Comparison of ENCODE assay signal across 17 cellular contexts in genomic region chr16:23131436-23131835, GRCh38. TPM values are rescaled to one million over a fixed set of nuclear protein-coding genes. Genes with fewer than 3 reads are reported as not detected.
DNase-seq lines count a peak whose midpoint lies in the region; ATAC-seq, FAIRE-seq and TF ChIP-seq lines count a peak whose summit lies in the region.
"Had no signal": no experiment of that assay in that cellular context is flagged by ENCODE, and none has a peak within 500 bp of the region (broad histone marks: within the 10 kb centered on the region; RNA-seq: fewer than 3 reads in every experiment).

No MANE protein-coding gene starts in this region.

- no peaks in the 10 kb centered on the region for H3K9me2 ChIP-seq in OCI-LY7 (ENCODE audit: insufficient read depth, low read length)
- no peaks in the 10 kb centered on the region for H3K9me2 ChIP-seq in GM23338 (ENCODE audit: insufficient read depth)

- H3K4me3 Mint-ChIP-seq in GM23338: no peak overlapping the region
- H3K4me3 Mint-ChIP-seq: neural progenitor cell, type B pancreatic cell had no signal

- H3K4me2 ChIP-seq in OCI-LY7 (ENCODE audit: low read length) (0 out of 2 replicates have a peak overlapping the region, but pooled peaks have one; percentile 13), GM23338 (no peak overlapping the region)
- H3K4me2 ChIP-seq: neural progenitor cell had no signal

- DNase-seq in DMS53 (lab: John Stamatoyannopoulos, UW) (peak; percentile 45), OCI-LY7 (ENCODE audit: low spot score) (no peak), left lung (no peak), D721Med (ENCODE audit: insufficient read length, low spot score) (no peak), NCI-H446 treated with DMSO at 0.1 percent for 48 hours (lab: John Stamatoyannopoulos, UW) (no peak), GM23338 (ENCODE audit: low spot score) (no peak)
- DNase-seq: activated effector memory CD4-positive, alpha-beta T cell treated with Interleukin-2 at 50 U/mL for 16 hours; effector memory CD4-positive, alpha-beta T cell; left colon had no signal

- H3K4me1 ChIP-seq in OCI-LY7 (ENCODE audit: insufficient read depth, low read length, poor library complexity, severe bottlenecking) (peaks cover 20% of the 10 kb centered on the region), left lung (peaks cover 6 to 9% of the 10 kb centered on the region in 2 donors), skeletal muscle tissue (ENCODE audit: control insufficient read depth in 3 of 3, insufficient read depth in 3 of 3, low read length in 3 of 3) (peaks cover 15 to 27% (median 21%) of the 10 kb centered on the region in 3 donors), GM23338 (ENCODE audit: insufficient read depth) (peaks cover 17% of the 10 kb centered on the region)

- no peak overlapping the region for H3K9ac ChIP-seq in skeletal muscle tissue (ENCODE audit: low read depth in 1 of 3, low read length in 3 of 3)
- H3K9ac ChIP-seq: neural progenitor cell had no signal

- POLR2A ChIA-PET in OCI-LY7 (lab: Charles Lee): interaction anchor here (1.3 kb wide), 1 partner anchor 17 kb away, joined by 3 read pairs; no protein-coding TSS in a partner anchor

- H3K27me3 ChIP-seq in left lung (no peaks in the 10 kb centered on the region), skeletal muscle tissue (ENCODE audit: control insufficient read depth in 3 of 3, insufficient read depth in 3 of 3, low read length in 3 of 3) (no peaks in the 10 kb centered on the region), GM23338 (ENCODE audit: insufficient read depth) (no peaks in the 10 kb centered on the region)
- H3K27me3 ChIP-seq: neural progenitor cell had no signal

- no TSS peak for BruUV-seq in OCI-LY7 (replicated peaks; lab: Mats Ljungman, UMichigan)

- H3K36me3 Mint-ChIP-seq in GM23338 (ENCODE audit: low read depth): peaks cover 5% of the 10 kb centered on the region; the same call in 2 of the 3 replicates
- H3K36me3 Mint-ChIP-seq: type B pancreatic cell had no signal

- peaks cover 5% of the 10 kb centered on the region; the same call in 1 of the 3 replicates for H3K9me3 Mint-ChIP-seq in GM23338
- H3K9me3 Mint-ChIP-seq: type B pancreatic cell had no signal

- H3K79me2 ChIP-seq in OCI-LY7 (ENCODE audit: insufficient read depth, low read depth, low read length) (peaks cover 52% of the 10 kb centered on the region), GM23338 (replicated peaks; ENCODE audit: insufficient read depth) (peaks cover 99% of the 10 kb centered on the region)

- H4K20me1 ChIP-seq in OCI-LY7 (ENCODE audit: insufficient read depth, low read length) (peaks cover 14% of the 10 kb centered on the region), GM23338 (replicated peaks; ENCODE audit: insufficient read depth) (peaks cover 13% of the 10 kb centered on the region)

- H3K27ac ChIP-seq in OCI-LY7 (ENCODE audit: low read depth, low read length, poor library complexity, severe bottlenecking) (no peak overlapping the region), left lung (peak overlapping the region; percentile 35 to 73), skeletal muscle tissue (ENCODE audit: low read depth, low read length) (peak overlapping the region; percentile 57), GM23338 (ENCODE audit: low read depth) (no peak overlapping the region; the same call in 1 of the 2 replicates)
- H3K27ac ChIP-seq: neural progenitor cell had no signal

- TF ChIP-seq CTCF in OCI-LY7 (conservative IDR thresholded peaks at IDR 0.05; ENCODE audit: low read length): no peak
- no peak for TF ChIP-seq CTCF in left lung (IDR thresholded peaks at IDR 0.05)
- no peak for TF ChIP-seq CTCF in D721Med (IDR thresholded peaks at IDR 0.05; ENCODE audit: insufficient read depth, missing control alignments)
- TF ChIP-seq CTCF in GM23338 (conservative IDR thresholded peaks at IDR 0.05; ENCODE audit: low read depth in 2 of 2): no peak

- no peaks in the 10 kb centered on the region for H3F3A ChIP-seq in GM23338 (replicated peaks; ENCODE audit: low read depth)

- ATAC-seq in left lung (no peak), HG03196 (IDR thresholded peaks at IDR 0.05; ENCODE audit: unreplicated experiment) (no peak), GM23338 (no peak)
- ATAC-seq: GM12878, left colon, SK-N-SH treated with all-trans-retinoic acid at 6 μM for 48 hours had no signal

- peaks cover 30% of the 10 kb centered on the region; the same call in 2 of the 3 replicates for H3K4me1 Mint-ChIP-seq in GM23338

- FAIRE-seq in D721Med (lab: Jason Lieb, UNC): no peak
- FAIRE-seq: GM12878 had no signal

- no peak overlapping the region for H3K4me3 ChIP-seq in OCI-LY7 (ENCODE audit: low read depth, low read length, poor library complexity, severe bottlenecking)
- H3K4me3 ChIP-seq in left lung: no peak overlapping the region
- peak overlapping the region in 1 of 3 donors; percentile 28 for H3K4me3 ChIP-seq in skeletal muscle tissue (ENCODE audit: low read length in 3 of 3)
- no peak overlapping the region for H3K4me3 ChIP-seq in GM23338
- H3K4me3 ChIP-seq: GM12878, neural progenitor cell had no signal

- H2AFZ ChIP-seq in OCI-LY7 (ENCODE audit: low read length) (no peak overlapping the region), GM23338 (no peak overlapping the region)
- H2AFZ ChIP-seq: neural progenitor cell had no signal

- intact Hi-C loops in OCI-LY7 (cut with micrococcal nuclease; ENCODE audit: unreplicated experiment): no loop called here
- intact Hi-C loops in left lung (cut with DNase I): no loop called here

- H3K36me3 ChIP-seq in OCI-LY7 (ENCODE audit: insufficient read depth, low read length) (no peaks in the 10 kb centered on the region), left lung (no peaks in the 10 kb centered on the region), skeletal muscle tissue (ENCODE audit: control insufficient read depth in 3 of 3, insufficient read depth in 3 of 3, low read length in 3 of 3) (no peaks in the 10 kb centered on the region), GM23338 (ENCODE audit: insufficient read depth) (no peaks in the 10 kb centered on the region)
- H3K36me3 ChIP-seq: neural progenitor cell had no signal

- peaks cover 6% of the 10 kb centered on the region for H3K27me3 Mint-ChIP-seq in GM23338 (ENCODE audit: insufficient read depth, low read depth, poor library complexity)
- H3K27me3 Mint-ChIP-seq: type B pancreatic cell had no signal

- no peak overlapping the region for H3K27ac Mint-ChIP-seq in GM23338
- H3K27ac Mint-ChIP-seq: neural progenitor cell, type B pancreatic cell had no signal

- CTCF ChIA-PET in OCI-LY7 (lab: Charles Lee; ENCODE audit: unreplicated experiment): no interaction called here

- peaks cover 13% of the 10 kb centered on the region; the same call in 1 of the 2 replicates for H3K9me3 ChIP-seq in OCI-LY7 (ENCODE audit: low read length)
- peaks cover 0 to 4% of the 10 kb centered on the region in 2 donors for H3K9me3 ChIP-seq in left lung
- no peaks in the 10 kb centered on the region for H3K9me3 ChIP-seq in skeletal muscle tissue (ENCODE audit: control insufficient read depth in 3 of 3, low read length in 3 of 3)

TF ChIP-seq in GM23338, 12 proteins besides CTCF, POLR2A, EP300 and RAD21 (continues in another document):
- TF ChIP-seq NANOG (IDR thresholded peaks at IDR 0.05; ENCODE audit: borderline replicate concordance) (no peak), EZH2phosphoT487 (IDR thresholded peaks at IDR 0.05; ENCODE audit: unreplicated experiment) (no peak), CREB1 (CRISPR knock-in tag; IDR thresholded peaks at IDR 0.05; ENCODE audit: low read depth) (no peak), ZNF331 (CRISPR knock-in tag; IDR thresholded peaks at IDR 0.05; ENCODE audit: low read depth) (no peak), REST (IDR thresholded peaks at IDR 0.05; ENCODE audit: unreplicated experiment) (no peak), POLR2AphosphoS5 (IDR thresholded peaks at IDR 0.05; ENCODE audit: low read depth) (no peak)

RNA-seq across cellular contexts. Expression of gene USP31, which starts 17.8 kb away (rescaled TPM):
- 6.8 and 9.0 TPM in 2 replicates for total RNA-seq in OCI-LY7 (2014; rRNA removed; shearing (Covaris generic))
- total RNA-seq in OCI-LY7 (2022) (12.2 and 12.9 TPM in 2 replicates), left lung (10 to 100 TPM; 10.9 to 17.7 TPM), skeletal muscle tissue (8.9 TPM)
- total RNA-seq in GM23338 (2014; rRNA removed; shearing (Covaris generic)): 15.5 and 17.9 TPM in 2 replicates
- polyA plus RNA-seq in GM23338 (2016; fragmentation: Nextera tagmentation; extraction: Ambion mirVana): 4.2 and 4.3 TPM in 2 replicates

RNA-seq across cellular contexts. Expression of gene SCNN1G, which starts 51.1 kb away (rescaled TPM):
- not detected in 2 replicates for total RNA-seq in OCI-LY7 (2014; rRNA removed; shearing (Covaris generic))
- total RNA-seq in OCI-LY7 (2022) (not detected in 2 replicates), left lung (1 to 10 TPM; 5.4 to 7.8 TPM), skeletal muscle tissue (not detected)
- 1.1 and 1.2 TPM in 2 replicates for total RNA-seq in GM23338 (2014; rRNA removed; shearing (Covaris generic))
- polyA plus RNA-seq in GM23338 (2016; fragmentation: Nextera tagmentation; extraction: Ambion mirVana): 0.97 and 1.1 TPM in 2 replicates
- total RNA-seq: HT1080 had no signal
- polyA plus RNA-seq: BJ had no signal

Comparison
In these comparisons a context has a peak if more than half of its experiments do, and no peak if none do; other contexts are left out.
1. H3K27ac ChIP-seq: peak in left lung (2 of 2) and skeletal muscle tissue (single experiment); none in OCI-LY7 (single experiment) and GM23338 (single experiment).